ENCODE assay signal across 1 cellular context in the genomic region with DNA sequence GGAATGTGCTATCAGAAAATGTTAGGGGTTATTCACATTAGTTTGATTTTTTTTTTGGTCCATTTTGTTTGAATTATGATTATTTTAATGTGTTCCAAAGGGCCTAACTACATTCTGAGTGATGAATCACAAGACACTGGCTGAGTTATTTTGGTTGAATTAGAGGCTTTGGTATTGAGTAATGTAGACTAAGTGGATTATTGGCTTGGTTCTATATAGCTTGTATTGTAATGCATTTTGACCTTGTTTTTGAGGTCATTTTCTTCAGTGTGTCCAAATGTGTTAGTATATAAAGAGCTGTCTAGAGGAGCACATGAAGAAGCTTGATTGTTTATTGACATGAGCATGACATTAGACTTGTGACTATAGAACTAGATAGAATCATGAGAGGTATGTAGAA.
TF ChIP-seq lines count a peak whose summit lies in the region.

No MANE protein-coding gene starts in this region.

TF ChIP-seq in GM23338, 12 proteins besides CTCF, POLR2A, EP300 and RAD21 (continued from another document):
- TF ChIP-seq, protein P1, sequence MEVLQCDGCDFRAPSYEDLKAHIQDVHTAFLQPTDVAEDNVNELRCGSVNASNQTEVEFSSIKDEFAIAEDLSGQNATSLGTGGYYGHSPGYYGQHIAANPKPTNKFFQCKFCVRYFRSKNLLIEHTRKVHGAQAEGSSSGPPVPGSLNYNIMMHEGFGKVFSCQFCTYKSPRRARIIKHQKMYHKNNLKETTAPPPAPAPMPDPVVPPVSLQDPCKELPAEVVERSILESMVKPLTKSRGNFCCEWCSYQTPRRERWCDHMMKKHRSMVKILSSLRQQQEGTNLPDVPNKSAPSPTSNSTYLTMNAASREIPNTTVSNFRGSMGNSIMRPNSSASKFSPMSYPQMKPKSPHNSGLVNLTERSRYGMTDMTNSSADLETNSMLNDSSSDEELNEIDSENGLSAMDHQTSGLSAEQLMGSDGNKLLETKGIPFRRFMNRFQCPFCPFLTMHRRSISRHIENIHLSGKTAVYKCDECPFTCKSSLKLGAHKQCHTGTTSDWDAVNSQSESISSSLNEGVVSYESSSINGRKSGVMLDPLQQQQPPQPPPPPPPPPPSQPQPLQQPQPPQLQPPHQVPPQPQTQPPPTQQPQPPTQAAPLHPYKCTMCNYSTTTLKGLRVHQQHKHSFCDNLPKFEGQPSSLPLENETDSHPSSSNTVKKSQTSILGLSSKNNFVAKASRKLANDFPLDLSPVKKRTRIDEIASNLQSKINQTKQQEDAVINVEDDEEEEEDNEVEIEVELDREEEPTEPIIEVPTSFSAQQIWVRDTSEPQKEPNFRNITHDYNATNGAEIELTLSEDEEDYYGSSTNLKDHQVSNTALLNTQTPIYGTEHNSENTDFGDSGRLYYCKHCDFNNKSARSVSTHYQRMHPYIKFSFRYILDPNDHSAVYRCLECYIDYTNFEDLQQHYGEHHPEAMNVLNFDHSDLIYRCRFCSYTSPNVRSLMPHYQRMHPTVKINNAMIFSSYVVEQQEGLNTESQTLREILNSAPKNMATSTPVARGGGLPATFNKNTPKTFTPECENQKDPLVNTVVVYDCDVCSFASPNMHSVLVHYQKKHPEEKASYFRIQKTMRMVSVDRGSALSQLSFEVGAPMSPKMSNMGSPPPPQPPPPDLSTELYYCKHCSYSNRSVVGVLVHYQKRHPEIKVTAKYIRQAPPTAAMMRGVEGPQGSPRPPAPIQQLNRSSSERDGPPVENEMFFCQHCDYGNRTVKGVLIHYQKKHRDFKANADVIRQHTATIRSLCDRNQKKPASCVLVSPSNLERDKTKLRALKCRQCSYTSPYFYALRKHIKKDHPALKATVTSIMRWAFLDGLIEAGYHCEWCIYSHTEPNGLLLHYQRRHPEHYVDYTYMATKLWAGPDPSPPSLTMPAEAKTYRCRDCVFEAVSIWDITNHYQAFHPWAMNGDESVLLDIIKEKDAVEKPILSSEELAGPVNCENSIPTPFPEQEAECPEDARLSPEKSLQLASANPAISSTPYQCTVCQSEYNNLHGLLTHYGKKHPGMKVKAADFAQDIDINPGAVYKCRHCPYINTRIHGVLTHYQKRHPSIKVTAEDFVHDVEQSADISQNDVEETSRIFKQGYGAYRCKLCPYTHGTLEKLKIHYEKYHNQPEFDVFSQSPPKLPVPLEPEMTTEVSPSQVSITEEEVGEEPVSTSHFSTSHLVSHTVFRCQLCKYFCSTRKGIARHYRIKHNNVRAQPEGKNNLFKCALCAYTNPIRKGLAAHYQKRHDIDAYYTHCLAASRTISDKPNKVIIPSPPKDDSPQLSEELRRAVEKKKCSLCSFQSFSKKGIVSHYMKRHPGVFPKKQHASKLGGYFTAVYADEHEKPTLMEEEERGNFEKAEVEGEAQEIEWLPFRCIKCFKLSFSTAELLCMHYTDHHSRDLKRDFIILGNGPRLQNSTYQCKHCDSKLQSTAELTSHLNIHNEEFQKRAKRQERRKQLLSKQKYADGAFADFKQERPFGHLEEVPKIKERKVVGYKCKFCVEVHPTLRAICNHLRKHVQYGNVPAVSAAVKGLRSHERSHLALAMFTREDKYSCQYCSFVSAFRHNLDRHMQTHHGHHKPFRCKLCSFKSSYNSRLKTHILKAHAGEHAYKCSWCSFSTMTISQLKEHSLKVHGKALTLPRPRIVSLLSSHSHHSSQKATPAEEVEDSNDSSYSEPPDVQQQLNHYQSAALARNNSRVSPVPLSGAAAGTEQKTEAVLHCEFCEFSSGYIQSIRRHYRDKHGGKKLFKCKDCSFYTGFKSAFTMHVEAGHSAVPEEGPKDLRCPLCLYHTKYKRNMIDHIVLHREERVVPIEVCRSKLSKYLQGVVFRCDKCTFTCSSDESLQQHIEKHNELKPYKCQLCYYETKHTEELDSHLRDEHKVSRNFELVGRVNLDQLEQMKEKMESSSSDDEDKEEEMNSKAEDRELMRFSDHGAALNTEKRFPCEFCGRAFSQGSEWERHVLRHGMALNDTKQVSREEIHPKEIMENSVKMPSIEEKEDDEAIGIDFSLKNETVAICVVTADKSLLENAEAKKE (CRISPR knock-in tag; IDR thresholded peaks at IDR 0.05): no peak
- TF ChIP-seq JUNB (IDR thresholded peaks at IDR 0.05; ENCODE audit: unreplicated experiment) (no peak), ZNF114 (CRISPR knock-in tag; IDR thresholded peaks at IDR 0.05) (no peak), NANOG (IDR thresholded peaks at IDR 0.05; ENCODE audit: borderline replicate concordance) (no peak), EZH2 (IDR thresholded peaks at IDR 0.05; ENCODE audit: low read depth, unreplicated experiment) (no peak), ZNF331 (CRISPR knock-in tag; IDR thresholded peaks at IDR 0.05; ENCODE audit: low read depth) (no peak), EZH2phosphoT487 (IDR thresholded peaks at IDR 0.05; ENCODE audit: unreplicated experiment) (no peak), POLR2AphosphoS5 (IDR thresholded peaks at IDR 0.05; ENCODE audit: low read depth) (no peak), CREB1 (CRISPR knock-in tag; IDR thresholded peaks at IDR 0.05; ENCODE audit: low read depth) (no peak)
- TF ChIP-seq, protein P2, sequence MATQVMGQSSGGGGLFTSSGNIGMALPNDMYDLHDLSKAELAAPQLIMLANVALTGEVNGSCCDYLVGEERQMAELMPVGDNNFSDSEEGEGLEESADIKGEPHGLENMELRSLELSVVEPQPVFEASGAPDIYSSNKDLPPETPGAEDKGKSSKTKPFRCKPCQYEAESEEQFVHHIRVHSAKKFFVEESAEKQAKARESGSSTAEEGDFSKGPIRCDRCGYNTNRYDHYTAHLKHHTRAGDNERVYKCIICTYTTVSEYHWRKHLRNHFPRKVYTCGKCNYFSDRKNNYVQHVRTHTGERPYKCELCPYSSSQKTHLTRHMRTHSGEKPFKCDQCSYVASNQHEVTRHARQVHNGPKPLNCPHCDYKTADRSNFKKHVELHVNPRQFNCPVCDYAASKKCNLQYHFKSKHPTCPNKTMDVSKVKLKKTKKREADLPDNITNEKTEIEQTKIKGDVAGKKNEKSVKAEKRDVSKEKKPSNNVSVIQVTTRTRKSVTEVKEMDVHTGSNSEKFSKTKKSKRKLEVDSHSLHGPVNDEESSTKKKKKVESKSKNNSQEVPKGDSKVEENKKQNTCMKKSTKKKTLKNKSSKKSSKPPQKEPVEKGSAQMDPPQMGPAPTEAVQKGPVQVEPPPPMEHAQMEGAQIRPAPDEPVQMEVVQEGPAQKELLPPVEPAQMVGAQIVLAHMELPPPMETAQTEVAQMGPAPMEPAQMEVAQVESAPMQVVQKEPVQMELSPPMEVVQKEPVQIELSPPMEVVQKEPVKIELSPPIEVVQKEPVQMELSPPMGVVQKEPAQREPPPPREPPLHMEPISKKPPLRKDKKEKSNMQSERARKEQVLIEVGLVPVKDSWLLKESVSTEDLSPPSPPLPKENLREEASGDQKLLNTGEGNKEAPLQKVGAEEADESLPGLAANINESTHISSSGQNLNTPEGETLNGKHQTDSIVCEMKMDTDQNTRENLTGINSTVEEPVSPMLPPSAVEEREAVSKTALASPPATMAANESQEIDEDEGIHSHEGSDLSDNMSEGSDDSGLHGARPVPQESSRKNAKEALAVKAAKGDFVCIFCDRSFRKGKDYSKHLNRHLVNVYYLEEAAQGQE (IDR thresholded peaks at IDR 0.05; ENCODE audit: unreplicated experiment): no peak
- TF ChIP-seq, protein P3, sequence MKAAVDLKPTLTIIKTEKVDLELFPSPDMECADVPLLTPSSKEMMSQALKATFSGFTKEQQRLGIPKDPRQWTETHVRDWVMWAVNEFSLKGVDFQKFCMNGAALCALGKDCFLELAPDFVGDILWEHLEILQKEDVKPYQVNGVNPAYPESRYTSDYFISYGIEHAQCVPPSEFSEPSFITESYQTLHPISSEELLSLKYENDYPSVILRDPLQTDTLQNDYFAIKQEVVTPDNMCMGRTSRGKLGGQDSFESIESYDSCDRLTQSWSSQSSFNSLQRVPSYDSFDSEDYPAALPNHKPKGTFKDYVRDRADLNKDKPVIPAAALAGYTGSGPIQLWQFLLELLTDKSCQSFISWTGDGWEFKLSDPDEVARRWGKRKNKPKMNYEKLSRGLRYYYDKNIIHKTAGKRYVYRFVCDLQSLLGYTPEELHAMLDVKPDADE (IDR thresholded peaks at IDR 0.05): no peak
